Comparison of ENCODE assay signal across 10 cellular contexts in genomic region chr12:48972213-48973021, GRCh38. TPM values are rescaled to one million over a fixed set of nuclear protein-coding genes. Genes with fewer than 3 reads are reported as not detected.
DNase-seq lines count a peak whose midpoint lies in the region; ATAC-seq and TF ChIP-seq lines count a peak whose summit lies in the region.
"Had no signal": no experiment of that assay in that cellular context is flagged by ENCODE, and none has a peak within 500 bp of the region (broad histone marks: within the 10 kb centered on the region; RNA-seq: fewer than 3 reads in every experiment).

No MANE protein-coding gene starts in this region.

- H3K9me3 ChIP-seq in Loucy (ENCODE audit: insufficient read depth, low read depth, low read length) (no peaks in the 10 kb centered on the region), esophagus muscularis mucosa (no peaks in the 10 kb centered on the region)
- H3K9me3 ChIP-seq: left lung had no signal

- H3K9ac ChIP-seq in Loucy (ENCODE audit: low read depth, low read length, poor library complexity, severe bottlenecking) = no peak overlapping the region

- no peaks in the 10 kb centered on the region for H3K36me3 Mint-ChIP-seq in natural killer cell

- H3K4me3 ChIP-seq in Loucy (ENCODE audit: low read length, poor library complexity, severe bottlenecking) = no peak overlapping the region
- peak overlapping the region in 1 of 4 donors; percentile 41 for H3K4me3 ChIP-seq in esophagus muscularis mucosa
- H3K4me3 ChIP-seq: left lung had no signal

- peak overlapping the region; percentile 80; the same call in 1 of the 2 replicates for H2AFZ ChIP-seq in Loucy (ENCODE audit: low read length)

- no peak overlapping the region for H3K27ac ChIP-seq in esophagus muscularis mucosa (replicated peaks in 1 of 4)
- H3K27ac ChIP-seq: left lung had no signal

- H3F3A ChIP-seq in Loucy (ENCODE audit: low read depth) = no peaks in the 10 kb centered on the region

- ATAC-seq in natural killer cell (peak; percentile 18 to 53 (median 37)), HG03095 (IDR thresholded peaks at IDR 0.05; ENCODE audit: unreplicated experiment) (no peak)

- peaks cover 8% of the 10 kb centered on the region for H3K27me3 ChIP-seq in Loucy (ENCODE audit: insufficient read depth, low read length, poor library complexity, severe bottlenecking)
- H3K27me3 ChIP-seq in esophagus muscularis mucosa = peaks cover 9 to 87% (median 55%) of the 10 kb centered on the region in 4 donors

- H4K20me1 ChIP-seq in Loucy (ENCODE audit: insufficient read depth, low read length, poor library complexity, severe bottlenecking) = no peaks in the 10 kb centered on the region

- TF ChIP-seq POLR2A in esophagus muscularis mucosa (IDR thresholded peaks at IDR 0.05; ENCODE audit: low read depth) = no peak

- no peaks in the 10 kb centered on the region for H3K79me2 ChIP-seq in Loucy (ENCODE audit: insufficient read depth, low read length)

- peaks cover 22 to 37% of the 10 kb centered on the region in 2 donors for H3K27me3 Mint-ChIP-seq in natural killer cell (ENCODE audit: low read depth in 2 of 2)

- peaks cover 35 to 46% of the 10 kb centered on the region in 2 donors for H3K4me1 Mint-ChIP-seq in natural killer cell

- DNase-seq in EH (ENCODE audit: low read depth) (peak; percentile 78), natural killer cell (peak; percentile 32), NCI-H446 (lab: John Stamatoyannopoulos, UW) (no peak), esophagus muscularis mucosa (ENCODE audit: extremely low spot score) (no peak), NCI-H2227 treated with DMSO at 0.1 percent for 48 hours (lab: John Stamatoyannopoulos, UW) (no peak)
- peak; percentile 75 to 81 for DNase-seq in activated T-cell treated with anti-CD3 and anti-CD28 coated beads, Interleukin-2, amount 50 U/mL, for 48 hours

- H3K4me1 ChIP-seq in Loucy (ENCODE audit: insufficient read depth, low read length, poor library complexity, severe bottlenecking) (no peaks in the 10 kb centered on the region), esophagus muscularis mucosa (peaks cover 18 to 48% (median 43%) of the 10 kb centered on the region in 4 donors)

- H3K4me2 ChIP-seq in Loucy (ENCODE audit: low read depth, low read length, poor library complexity, severe bottlenecking) = no peak overlapping the region

- intact Hi-C loops in natural killer cell (cut with micrococcal nuclease) = loop anchor here (10.0 kb wide), 1 partner anchor 48 kb away; the partner anchor contains the start of gene FKBP11
- intact Hi-C loops in esophagus muscularis mucosa (cut with DNase I) = no loop called here

- TF ChIP-seq EP300 in esophagus muscularis mucosa (IDR thresholded peaks at IDR 0.05) = no peak

- 21% methylated on average over 9 of the region's 25 CpGs for WGBS in esophagus muscularis mucosa

- H3K9me3 Mint-ChIP-seq in natural killer cell = no peaks in the 10 kb centered on the region

- H3K4me3 Mint-ChIP-seq in natural killer cell = no peak overlapping the region

- H3K36me3 ChIP-seq in Loucy (ENCODE audit: insufficient read depth, low read length) (no peaks in the 10 kb centered on the region), esophagus muscularis mucosa (no peaks in the 10 kb centered on the region)
- H3K36me3 ChIP-seq: left lung had no signal

- H3K27ac Mint-ChIP-seq in natural killer cell = peak overlapping the region in 1 of 2 donors; percentile 44

- TF ChIP-seq CTCF in Loucy (conservative IDR thresholded peaks at IDR 0.05; ENCODE audit: low read length) = peak; percentile 34
- no peak for TF ChIP-seq CTCF in natural killer cell (IDR thresholded peaks at IDR 0.05)
- no peak for TF ChIP-seq CTCF in esophagus muscularis mucosa (IDR thresholded peaks at IDR 0.05)

- H3K9me2 ChIP-seq in Loucy (replicated peaks; ENCODE audit: low read depth, low read length) = no peaks in the 10 kb centered on the region

RNA-seq across cellular contexts. Expression of gene WNT10B, which starts 0.9 kb away (rescaled TPM):
- total RNA-seq in natural killer cell (1 to 10 TPM; 7.9 to 10.0 (median 8.2) TPM), esophagus muscularis mucosa (1 to 10 TPM in 2 of 4 donors, under 1 TPM in 2; 0.92 to 1.8 (median 1.1) TPM)

RNA-seq across cellular contexts. Expression of gene WNT1, which starts 5.7 kb away (rescaled TPM):
- 1 to 10 TPM; 1.1 to 2.0 (median 1.7) TPM for total RNA-seq in natural killer cell
- not detected for total RNA-seq in esophagus muscularis mucosa
- total RNA-seq: aorta, left lung had no signal

RNA-seq across cellular contexts. Expression of gene ARF3, which starts 15.1 kb away (rescaled TPM):
- total RNA-seq in natural killer cell (100 to 1,000 TPM in 1 of 3 donors, 10 to 100 TPM in 2; 80.7 to 114 (median 88.4) TPM), esophagus muscularis mucosa (10 to 100 TPM; 42.8 to 71.9 (median 65.1) TPM)

RNA-seq across cellular contexts. Expression of gene DDN, which starts 26.8 kb away (rescaled TPM):
- total RNA-seq in natural killer cell (1 to 10 TPM; 1.1 to 3.4 (median 1.4) TPM), esophagus muscularis mucosa (under 1 TPM in 1 of 4 donors, not detected in 3; 0.11 TPM)

RNA-seq across cellular contexts. Expression of gene PRKAG1, which starts 46.2 kb away (rescaled TPM):
- total RNA-seq in natural killer cell (100 to 1,000 TPM in 1 of 3 donors, 10 to 100 TPM in 2; 76.4 to 100 (median 81.1) TPM), esophagus muscularis mucosa (10 to 100 TPM; 52.0 to 70.6 (median 64.3) TPM)

Comparison
In these comparisons a context has a peak if more than half of its experiments do, and no peak if none do; other contexts are left out.
1. DNase-seq: peak in EH (single experiment), activated T-cell treated with anti-CD3 and anti-CD28 coated beads, Interleukin-2, amount 50 U/mL, for 48 hours (2 of 2) and natural killer cell (single experiment); none in NCI-H446 (0 of 2), esophagus muscularis mucosa (single experiment) and NCI-H2227 treated with DMSO at 0.1 percent for 48 hours (single experiment).